Comparison of ENCODE assay signal across 1 cellular context in the genomic region with DNA sequence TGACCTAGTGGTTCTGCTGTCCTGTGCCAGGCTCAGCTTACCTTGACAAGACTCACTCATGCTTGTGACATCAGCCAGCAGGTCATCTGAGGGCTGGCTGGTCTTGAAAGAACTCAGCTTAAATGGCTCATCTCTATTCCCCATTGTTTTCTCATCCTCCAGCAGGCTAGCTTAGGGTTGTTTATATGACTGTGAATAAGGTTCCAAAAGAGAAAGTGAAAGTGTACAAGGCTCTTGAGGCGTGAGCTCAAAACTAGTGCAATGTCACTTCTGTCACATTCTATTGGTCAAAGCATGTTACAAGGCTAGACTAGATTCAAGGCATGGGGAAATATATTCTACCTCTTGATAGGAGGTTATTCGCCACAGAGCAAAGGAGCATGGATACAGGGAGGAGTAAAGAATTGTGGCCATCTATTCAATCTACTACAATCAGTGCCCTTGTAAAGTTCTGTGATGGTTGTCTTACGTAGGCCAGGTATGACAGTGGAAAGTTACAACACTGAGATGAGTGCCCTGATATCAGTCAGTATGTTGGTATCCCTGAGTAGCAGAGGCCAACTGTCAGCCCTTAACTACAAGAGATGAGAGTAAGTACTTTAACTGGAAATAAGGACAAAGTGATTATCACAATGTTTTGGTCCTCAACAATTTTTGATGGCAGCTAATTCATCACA.
TF ChIP-seq lines count a peak whose summit lies in the region.

No MANE protein-coding gene starts in this region.

TF ChIP-seq in liver, 16 proteins besides CTCF, POLR2A, EP300 and RAD21 (continued from another document):
- no peak for TF ChIP-seq REST (IDR thresholded peaks at IDR 0.05)
- TF ChIP-seq JUND (IDR thresholded peaks at IDR 0.05), result no peak
- TF ChIP-seq TAF1 (conservative IDR thresholded peaks at IDR 0.05), result no peak
- no peak for TF ChIP-seq FOXA2 (IDR thresholded peaks at IDR 0.05)
- no peak for TF ChIP-seq ZBTB33 (IDR thresholded peaks at IDR 0.05)
- TF ChIP-seq SP1 (IDR thresholded peaks at IDR 0.05), result no peak
- TF ChIP-seq NR2F2 (IDR thresholded peaks at IDR 0.05), result no peak
